3 cellular contexts compared by ENCODE assay signal in genomic region chr1:9234223-9235122, GRCh38.
TF ChIP-seq lines count a peak whose summit lies in the region.

TSS of gene H6PD (plus strand) at chr1:9234774. CDS start at chr1:9244935, 10,161 bp downstream.

TF ChIP-seq in GM12891, 5 proteins besides CTCF, POLR2A, EP300 and RAD21:
- TF ChIP-seq POU2F2 (IDR thresholded peaks at IDR 0.05; ENCODE audit: low read depth, low read length) (no peak; the same call in 1 of the 2 replicates), SPI1 (IDR thresholded peaks at IDR 0.05; ENCODE audit: low read depth, low read length) (no peak), POLR2AphosphoS5 (IDR thresholded peaks at IDR 0.05; ENCODE audit: low read depth, low read length) (peak; percentile 75), TAF1 (IDR thresholded peaks at IDR 0.05; ENCODE audit: low read depth, low read length) (peak; percentile 53; the same call in 1 of the 2 replicates)

TF ChIP-seq in HCT116, 20 proteins besides CTCF, POLR2A, EP300 and RAD21:
- TF ChIP-seq CBX3 (IDR thresholded peaks at IDR 0.05; ENCODE audit: low read depth) (peak; percentile 69), YY1 (IDR thresholded peaks at IDR 0.05; ENCODE audit: extremely low read depth, insufficient replicate concordance, low read depth, low read length) (peak; percentile 22), EGR1 (IDR thresholded peaks at IDR 0.05; ENCODE audit: low read depth) (peak; percentile 93), MAX (IDR thresholded peaks at IDR 0.05) (peak; percentile 68), SP1 (IDR thresholded peaks at IDR 0.05; ENCODE audit: low read depth) (peak; percentile 28; the same call in 1 of the 2 replicates), EZH2phosphoT487 (IDR thresholded peaks at IDR 0.05; ENCODE audit: borderline replicate concordance) (no peak), ATF3 (IDR thresholded peaks at IDR 0.05) (no peak), ZFX (IDR thresholded peaks at IDR 0.05) (peak; percentile 99), EZH2 (IDR thresholded peaks at IDR 0.05) (no peak), POLR2AphosphoS5 (IDR thresholded peaks at IDR 0.05; ENCODE audit: low read depth, low read length) (peak; percentile 88)

TF ChIP-seq in K562, 482 proteins besides CTCF, POLR2A, EP300 and RAD21 (continues in another document):
- TF ChIP-seq, protein P1, sequence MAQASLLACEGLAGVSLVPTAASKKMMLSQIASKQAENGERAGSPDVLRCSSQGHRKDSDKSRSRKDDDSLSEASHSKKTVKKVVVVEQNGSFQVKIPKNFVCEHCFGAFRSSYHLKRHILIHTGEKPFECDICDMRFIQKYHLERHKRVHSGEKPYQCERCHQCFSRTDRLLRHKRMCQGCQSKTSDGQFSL (CRISPR knock-in tag; IDR thresholded peaks at IDR 0.05) = peak; percentile 47; the same call in 1 of the 2 replicates
- TF ChIP-seq, protein P1 (tag; IDR thresholded peaks at IDR 0.05) = no peak
- TF ChIP-seq TBP (optimal IDR thresholded peaks at IDR 0.05; ENCODE audit: low read depth, low read length) (peak; percentile 42), PHB2 (IDR thresholded peaks at IDR 0.05; ENCODE audit: low read depth) (no peak), FOXA3 (CRISPR knock-in tag; conservative IDR thresholded peaks at IDR 0.05 in 1 of 2, IDR thresholded peaks at IDR 0.05 in 1 of 2) (0 out of 4 replicates have a peak, but pooled peaks of 1 of the 2 experiments have one; percentile 36), MAFF (IDR thresholded peaks at IDR 0.05; ENCODE audit: low read length) (no peak), MYC (IDR thresholded peaks at IDR 0.05; ENCODE audit: low read depth, low read length) (peak; percentile 74), MYC (CRISPR knock-in tag; IDR thresholded peaks at IDR 0.05; ENCODE audit: borderline replicate concordance, low read depth) (no peak), TAF1 (IDR thresholded peaks at IDR 0.05; ENCODE audit: control insufficient read depth, extremely low read depth, insufficient read depth, low read length, severe bottlenecking) (peak; percentile 86), KDM5B (IDR thresholded peaks at IDR 0.05; ENCODE audit: insufficient replicate concordance, low read depth, low read length) (peak; percentile 97), MCM2 (IDR thresholded peaks at IDR 0.05; ENCODE audit: low read depth) (no peak), ZNF239 (CRISPR knock-in tag; IDR thresholded peaks at IDR 0.05) (no peak), CBX3 (IDR thresholded peaks at IDR 0.05; ENCODE audit: borderline replicate concordance in 1 of 2, low read length in 2 of 2) (peak in 1 of 2 experiments; percentile 64; a peak in 1 of 3 replicates), ZNF3 (CRISPR knock-in tag; IDR thresholded peaks at IDR 0.05) (peak; percentile 68; the same call in 1 of the 2 replicates), ZNF398 (CRISPR knock-in tag; IDR thresholded peaks at IDR 0.05) (no peak), EGR1 (conservative IDR thresholded peaks at IDR 0.05) (peak; percentile 93), RNF219 (CRISPR knock-in tag; IDR thresholded peaks at IDR 0.05) (no peak), PTBP1 (IDR thresholded peaks at IDR 0.05; ENCODE audit: low read depth, low read length) (peak; percentile 92), XRCC5 (IDR thresholded peaks at IDR 0.05; ENCODE audit: low read depth, low read length) (peak; percentile 77; the same call in 1 of the 2 replicates), MED1 (CRISPR knock-in tag; IDR thresholded peaks at IDR 0.05; ENCODE audit: borderline replicate concordance) (peak; percentile 92; the same call in 1 of the 2 replicates), CEBPG (CRISPR knock-in tag; IDR thresholded peaks at IDR 0.05) (no peak), CEBPG (tag; conservative IDR thresholded peaks at IDR 0.05 in 1 of 2, IDR thresholded peaks at IDR 0.05 in 1 of 2) (no peak), ELF2 (CRISPR knock-in tag; IDR thresholded peaks at IDR 0.05) (0 out of 2 replicates have a peak, but pooled peaks have one; percentile 14)
- TF ChIP-seq, protein P2, sequence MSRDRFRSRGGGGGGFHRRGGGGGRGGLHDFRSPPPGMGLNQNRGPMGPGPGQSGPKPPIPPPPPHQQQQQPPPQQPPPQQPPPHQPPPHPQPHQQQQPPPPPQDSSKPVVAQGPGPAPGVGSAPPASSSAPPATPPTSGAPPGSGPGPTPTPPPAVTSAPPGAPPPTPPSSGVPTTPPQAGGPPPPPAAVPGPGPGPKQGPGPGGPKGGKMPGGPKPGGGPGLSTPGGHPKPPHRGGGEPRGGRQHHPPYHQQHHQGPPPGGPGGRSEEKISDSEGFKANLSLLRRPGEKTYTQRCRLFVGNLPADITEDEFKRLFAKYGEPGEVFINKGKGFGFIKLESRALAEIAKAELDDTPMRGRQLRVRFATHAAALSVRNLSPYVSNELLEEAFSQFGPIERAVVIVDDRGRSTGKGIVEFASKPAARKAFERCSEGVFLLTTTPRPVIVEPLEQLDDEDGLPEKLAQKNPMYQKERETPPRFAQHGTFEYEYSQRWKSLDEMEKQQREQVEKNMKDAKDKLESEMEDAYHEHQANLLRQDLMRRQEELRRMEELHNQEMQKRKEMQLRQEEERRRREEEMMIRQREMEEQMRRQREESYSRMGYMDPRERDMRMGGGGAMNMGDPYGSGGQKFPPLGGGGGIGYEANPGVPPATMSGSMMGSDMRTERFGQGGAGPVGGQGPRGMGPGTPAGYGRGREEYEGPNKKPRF (IDR thresholded peaks at IDR 0.05; ENCODE audit: low read depth, low read length) = no peak
- TF ChIP-seq, protein P3, sequence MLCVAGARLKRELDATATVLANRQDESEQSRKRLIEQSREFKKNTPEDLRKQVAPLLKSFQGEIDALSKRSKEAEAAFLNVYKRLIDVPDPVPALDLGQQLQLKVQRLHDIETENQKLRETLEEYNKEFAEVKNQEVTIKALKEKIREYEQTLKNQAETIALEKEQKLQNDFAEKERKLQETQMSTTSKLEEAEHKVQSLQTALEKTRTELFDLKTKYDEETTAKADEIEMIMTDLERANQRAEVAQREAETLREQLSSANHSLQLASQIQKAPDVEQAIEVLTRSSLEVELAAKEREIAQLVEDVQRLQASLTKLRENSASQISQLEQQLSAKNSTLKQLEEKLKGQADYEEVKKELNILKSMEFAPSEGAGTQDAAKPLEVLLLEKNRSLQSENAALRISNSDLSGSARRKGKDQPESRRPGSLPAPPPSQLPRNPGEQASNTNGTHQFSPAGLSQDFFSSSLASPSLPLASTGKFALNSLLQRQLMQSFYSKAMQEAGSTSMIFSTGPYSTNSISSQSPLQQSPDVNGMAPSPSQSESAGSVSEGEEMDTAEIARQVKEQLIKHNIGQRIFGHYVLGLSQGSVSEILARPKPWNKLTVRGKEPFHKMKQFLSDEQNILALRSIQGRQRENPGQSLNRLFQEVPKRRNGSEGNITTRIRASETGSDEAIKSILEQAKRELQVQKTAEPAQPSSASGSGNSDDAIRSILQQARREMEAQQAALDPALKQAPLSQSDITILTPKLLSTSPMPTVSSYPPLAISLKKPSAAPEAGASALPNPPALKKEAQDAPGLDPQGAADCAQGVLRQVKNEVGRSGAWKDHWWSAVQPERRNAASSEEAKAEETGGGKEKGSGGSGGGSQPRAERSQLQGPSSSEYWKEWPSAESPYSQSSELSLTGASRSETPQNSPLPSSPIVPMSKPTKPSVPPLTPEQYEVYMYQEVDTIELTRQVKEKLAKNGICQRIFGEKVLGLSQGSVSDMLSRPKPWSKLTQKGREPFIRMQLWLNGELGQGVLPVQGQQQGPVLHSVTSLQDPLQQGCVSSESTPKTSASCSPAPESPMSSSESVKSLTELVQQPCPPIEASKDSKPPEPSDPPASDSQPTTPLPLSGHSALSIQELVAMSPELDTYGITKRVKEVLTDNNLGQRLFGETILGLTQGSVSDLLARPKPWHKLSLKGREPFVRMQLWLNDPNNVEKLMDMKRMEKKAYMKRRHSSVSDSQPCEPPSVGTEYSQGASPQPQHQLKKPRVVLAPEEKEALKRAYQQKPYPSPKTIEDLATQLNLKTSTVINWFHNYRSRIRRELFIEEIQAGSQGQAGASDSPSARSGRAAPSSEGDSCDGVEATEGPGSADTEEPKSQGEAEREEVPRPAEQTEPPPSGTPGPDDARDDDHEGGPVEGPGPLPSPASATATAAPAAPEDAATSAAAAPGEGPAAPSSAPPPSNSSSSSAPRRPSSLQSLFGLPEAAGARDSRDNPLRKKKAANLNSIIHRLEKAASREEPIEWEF (CRISPR knock-in tag; IDR thresholded peaks at IDR 0.05) = 0 out of 2 replicates have a peak, but pooled peaks have one; percentile 36
